Comparison of ENCODE assay signal across 14 cellular contexts in genomic region chr20:11686195-11686594, GRCh38.
"Had no signal": no experiment of that assay in that cellular context is flagged by ENCODE, and none has a peak within 500 bp of the region (broad histone marks: within the 10 kb centered on the region; RNA-seq: fewer than 3 reads in every experiment).

No MANE protein-coding gene starts in this region.

- H3K27ac Mint-ChIP-seq: activated T-helper 1 cell treated with anti-CD3 and anti-CD28 coated beads, Interleukin-12 subunit alpha, Interleukin-12 subunit beta, Interleukin-2, Interleukin-4 antibody, amounts not matched to agents 30 ng/mL and 10 ng/mL and 1 ng/mL, durations not matched to agents 14 hours and 24 hours and 36 hours; T-cell had no signal

- H3K36me3 Mint-ChIP-seq: naive B cell, T-cell had no signal

- H3K27ac ChIP-seq: ascending aorta, cardiac muscle cell, colonic mucosa, thoracic aorta, uterus, WERI-Rb-1 had no signal

- ATAC-seq: T-cell had no signal

- H3K4me3 Mint-ChIP-seq: activated T-helper 1 cell treated with anti-CD3 and anti-CD28 coated beads, Interleukin-12 subunit alpha, Interleukin-12 subunit beta, Interleukin-2, Interleukin-4 antibody, amounts not matched to agents 30 ng/mL and 10 ng/mL and 1 ng/mL, durations not matched to agents 14 hours and 24 hours and 36 hours; T-cell had no signal

- DNase-seq: activated CD4-positive, alpha-beta T cell treated with anti-CD3 and anti-CD28 coated beads for 4 hours; activated naive CD4-positive, alpha-beta T cell; colonic mucosa; effector memory CD4-positive, alpha-beta T cell; naive B cell; T-cell; T1000; WERI-Rb-1 had no signal

- H3K36me3 ChIP-seq: ascending aorta, cardiac muscle cell, colonic mucosa, stomach, thoracic aorta, uterus, WERI-Rb-1 had no signal

- H3K4me1 Mint-ChIP-seq: T-cell had no signal

- H3K9me3 Mint-ChIP-seq: activated T-helper 1 cell treated with anti-CD3 and anti-CD28 coated beads, Interleukin-12 subunit alpha, Interleukin-12 subunit beta, Interleukin-2, Interleukin-4 antibody, amounts not matched to agents 30 ng/mL and 10 ng/mL and 1 ng/mL, durations not matched to agents 14 hours and 24 hours and 36 hours had no signal

- H3K27me3 ChIP-seq: ascending aorta, colonic mucosa, uterus had no signal

- H3K4me1 ChIP-seq: ascending aorta, colonic mucosa had no signal

- H3K9me3 ChIP-seq: ascending aorta, colonic mucosa, stomach, thoracic aorta, uterus had no signal
